3 cellular contexts compared by ENCODE assay signal in genomic region chr1:32198237-32199042, GRCh38.
TF ChIP-seq lines count a peak whose summit lies in the region.

No MANE protein-coding gene starts in this region.

TF ChIP-seq in SK-N-SH, 30 proteins besides CTCF, POLR2A, EP300 and RAD21:
- TF ChIP-seq YY1 (IDR thresholded peaks at IDR 0.05; ENCODE audit: low read depth): no peak
- no peak for TF ChIP-seq FOXJ3 (CRISPR knock-in tag; IDR thresholded peaks at IDR 0.05)
- TF ChIP-seq RCOR1 (IDR thresholded peaks at IDR 0.05; ENCODE audit: low read length): no peak
- TF ChIP-seq POLR2AphosphoS5 (IDR thresholded peaks at IDR 0.05; ENCODE audit: low read depth, low read length): peak; percentile 37
- no peak for TF ChIP-seq TCF12 (IDR thresholded peaks at IDR 0.05)
- no peak for TF ChIP-seq JUND (IDR thresholded peaks at IDR 0.05)
- no peak for TF ChIP-seq MAX (IDR thresholded peaks at IDR 0.05; ENCODE audit: low read depth)
- no peak for TF ChIP-seq USF2 (IDR thresholded peaks at IDR 0.05; ENCODE audit: borderline replicate concordance, low read depth, low read length)
TF ChIP-seq in SK-N-SH: peak in this region for 1.

TF ChIP-seq in SK-N-SH treated with all-trans-retinoic acid at 6 μM for 48 hours, 23 proteins besides CTCF, POLR2A, EP300 and RAD21:
- no peak for TF ChIP-seq CREB5 (CRISPR knock-in tag; IDR thresholded peaks at IDR 0.05; ENCODE audit: low read depth)

TF ChIP-seq in neural cell, 6 proteins besides CTCF, POLR2A, EP300 and RAD21:
- no peak for TF ChIP-seq EZH2 (IDR thresholded peaks at IDR 0.05; ENCODE audit: borderline replicate concordance, insufficient read depth, low read length, poor library complexity, severe bottlenecking)
- TF ChIP-seq POLR2AphosphoS5 (IDR thresholded peaks at IDR 0.05): no peak
- TF ChIP-seq MXI1 (conservative IDR thresholded peaks at IDR 0.05; ENCODE audit: poor library complexity, severe bottlenecking): no peak
- no peak for TF ChIP-seq TAF1 (IDR thresholded peaks at IDR 0.05; ENCODE audit: low read depth)
- TF ChIP-seq REST (IDR thresholded peaks at IDR 0.05; ENCODE audit: borderline replicate concordance): no peak
- no peak for TF ChIP-seq SMC3 (conservative IDR thresholded peaks at IDR 0.05; ENCODE audit: poor library complexity)
TF ChIP-seq in neural cell: peak in this region for 0.
